ENCODE assay signal across 28 cellular contexts in the genomic region with DNA sequence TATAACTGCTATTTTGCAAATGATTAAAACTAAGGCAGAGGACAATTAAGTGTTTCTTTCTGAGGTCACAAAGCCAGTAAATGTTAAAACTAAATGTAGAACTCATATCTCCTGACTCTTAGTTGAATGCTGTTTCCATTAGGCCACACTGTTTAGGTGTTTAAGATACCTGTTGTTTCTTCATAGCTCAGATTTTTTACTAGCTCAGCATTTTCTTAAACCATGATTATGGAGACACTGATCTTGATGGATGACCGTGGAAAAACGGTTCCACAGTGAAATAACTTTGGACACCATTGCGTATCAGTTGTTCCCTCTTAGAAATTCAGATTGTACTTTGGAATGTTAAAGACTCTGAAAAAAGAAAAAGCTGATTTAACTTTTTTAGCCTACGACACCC.
"Had no signal": no experiment of that assay in that cellular context is flagged by ENCODE, and none has a peak within 500 bp of the region (broad histone marks: within the 10 kb centered on the region; RNA-seq: fewer than 3 reads in every experiment).

No MANE protein-coding gene starts in this region.

- H3K4me3 ChIP-seq: hepatocyte, left lung, lower lobe of right lung, pancreas, prostate gland, sigmoid colon, spleen, tibial nerve, uterus had no signal

- ATAC-seq: left cardiac atrium; left lung; lower lobe of right lung; naive thymus-derived CD8-positive, alpha-beta T cell; pancreas; right cardiac atrium; stimulated activated memory B cell treated with anti-CD40 and anti-IgM and Interleukin-4, amounts not matched to agents 10 μg/mL and 1 μg/mL and 100 μg/mL, for 72 hours; stimulated activated naive CD8-positive, alpha-beta T cell treated with anti-CD3 and anti-CD28 coated beads, Interleukin-15, amount 100 ng/mL, for 72 hours had no signal

- H3K27me3 ChIP-seq: hepatocyte, left lung, pancreas, sigmoid colon, spleen, tibial nerve, uterus had no signal

- DNase-seq: kidney glomerular epithelial cell; left cardiac atrium; left lung; lower lobe of right lung; mammary epithelial cell; mesenchymal stem cell; naive thymus-derived CD8-positive, alpha-beta T cell; pancreas; posterior cingulate gyrus; retina; right cardiac atrium; sigmoid colon; small intestine; spleen; stimulated activated CD4-positive, alpha-beta T cell treated with anti-CD3 and anti-CD28 coated beads, Interleukin-2, amount 100 ng/mL, for 48 hours; stimulated activated CD4-positive, alpha-beta T cell treated with anti-CD3 and anti-CD28 coated beads, Interleukin-4, amount 100 ng/mL, for 4 hours; stimulated activated CD8-positive, alpha-beta memory T cell treated with anti-CD3 and anti-CD28 coated beads, Interleukin-4, amount 100 ng/mL, for 48 hours; stimulated activated naive CD4-positive, alpha-beta T cell treated with Interleukin-2 at 50 U/mL for 16 hours; stimulated activated naive CD8-positive, alpha-beta T cell treated with anti-CD3 and anti-CD28 coated beads, Interleukin-15, amount 100 ng/mL, for 72 hours; substantia nigra; uterus had no signal

- H3K4me1 ChIP-seq: left lung, lower lobe of right lung, pancreas, prostate gland, sigmoid colon, uterus had no signal

- H3K4me3 Mint-ChIP-seq: naive thymus-derived CD8-positive, alpha-beta T cell; nephron; stimulated activated memory B cell treated with anti-CD40 and anti-IgM and Interleukin-4, amounts not matched to agents 10 μg/mL and 1 μg/mL and 100 μg/mL, for 72 hours; stimulated activated naive CD8-positive, alpha-beta T cell treated with anti-CD3 and anti-CD28 coated beads, Interleukin-15, amount 100 ng/mL, for 72 hours; type B pancreatic cell had no signal

- H3K27ac ChIP-seq: hepatocyte, left lung, lower lobe of right lung, pancreas, prostate gland, sigmoid colon, spleen, tibial nerve, uterus had no signal

- H3K4me2 ChIP-seq: hepatocyte had no signal

- H3K27me3 Mint-ChIP-seq: naive thymus-derived CD8-positive, alpha-beta T cell; stimulated activated memory B cell treated with anti-CD40 and anti-IgM and Interleukin-4, amounts not matched to agents 10 μg/mL and 1 μg/mL and 100 μg/mL, for 72 hours; stimulated activated naive CD8-positive, alpha-beta T cell treated with anti-CD3 and anti-CD28 coated beads, Interleukin-15, amount 100 ng/mL, for 72 hours; type B pancreatic cell had no signal

- H3K9me3 Mint-ChIP-seq: nephron; stimulated activated memory B cell treated with anti-CD40 and anti-IgM and Interleukin-4, amounts not matched to agents 10 μg/mL and 1 μg/mL and 100 μg/mL, for 72 hours; type B pancreatic cell had no signal

- H3K9me3 ChIP-seq: left lung, lower lobe of right lung, pancreas, prostate gland, sigmoid colon, spleen, tibial nerve, uterus had no signal

- H2AFZ ChIP-seq: hepatocyte had no signal

- H3K36me3 ChIP-seq: left lung, pancreas, prostate gland, uterus had no signal

- H3K27ac Mint-ChIP-seq: naive thymus-derived CD8-positive, alpha-beta T cell; nephron; stimulated activated memory B cell treated with anti-CD40 and anti-IgM and Interleukin-4, amounts not matched to agents 10 μg/mL and 1 μg/mL and 100 μg/mL, for 72 hours; stimulated activated naive CD8-positive, alpha-beta T cell treated with anti-CD3 and anti-CD28 coated beads, Interleukin-15, amount 100 ng/mL, for 72 hours; type B pancreatic cell had no signal

- FAIRE-seq: keratinocyte, pancreas, small intestine had no signal
